9 cellular contexts compared by ENCODE assay signal in genomic region chr2:224957540-224958465, GRCh38.
DNase-seq lines count a peak whose midpoint lies in the region; ATAC-seq and TF ChIP-seq lines count a peak whose summit lies in the region.
"Had no signal": no experiment of that assay in that cellular context is flagged by ENCODE, and none has a peak within 500 bp of the region (broad histone marks: within the 10 kb centered on the region; RNA-seq: fewer than 3 reads in every experiment).

No MANE protein-coding gene starts in this region.

- no peaks in the 10 kb centered on the region for H3K27me3 Mint-ChIP-seq in activated T-cell treated with anti-CD3 and anti-CD28 coated beads, Interleukin-2, amount 50 U/mL, for 72 hours (ENCODE audit: low read depth)
- H3K27me3 Mint-ChIP-seq in activated T-helper 1 cell treated with anti-CD3 and anti-CD28 coated beads, Interleukin-12 subunit alpha, Interleukin-12 subunit beta, Interleukin-2, Interleukin-4 antibody, amounts not matched to agents 30 ng/mL and 10 ng/mL and 1 ng/mL, durations not matched to agents 14 hours and 24 hours and 36 hours (ENCODE audit: insufficient read depth), result no peaks in the 10 kb centered on the region

- peak; percentile 78 to 79 for ATAC-seq in activated T-cell treated with anti-CD3 and anti-CD28 coated beads, Interleukin-2, amount 50 U/mL, for 72 hours (replicated peaks in 1 of 2)
- ATAC-seq in HG02938 (IDR thresholded peaks at IDR 0.05; ENCODE audit: unreplicated experiment), result peak; percentile 94

- H3K4me1 ChIP-seq in transverse colon (peaks cover 0 to 38% (median 8%) of the 10 kb centered on the region in 4 donors), prostate gland (replicated peaks) (no peaks in the 10 kb centered on the region)

- peak overlapping the region; percentile 92 for H3K27ac Mint-ChIP-seq in activated T-cell treated with anti-CD3 and anti-CD28 coated beads, Interleukin-2, amount 50 U/mL, for 72 hours
- peak overlapping the region; percentile 26 for H3K27ac Mint-ChIP-seq in activated T-helper 1 cell treated with anti-CD3 and anti-CD28 coated beads, Interleukin-12 subunit alpha, Interleukin-12 subunit beta, Interleukin-2, Interleukin-4 antibody, amounts not matched to agents 30 ng/mL and 10 ng/mL and 1 ng/mL, durations not matched to agents 14 hours and 24 hours and 36 hours

- H3K36me3 Mint-ChIP-seq in activated T-cell treated with anti-CD3 and anti-CD28 coated beads, Interleukin-2, amount 50 U/mL, for 72 hours (ENCODE audit: insufficient read depth in 2 of 2), result peaks cover 0 to 11% of the 10 kb centered on the region in 2 donors
- H3K36me3 Mint-ChIP-seq in activated T-helper 1 cell treated with anti-CD3 and anti-CD28 coated beads, Interleukin-12 subunit alpha, Interleukin-12 subunit beta, Interleukin-2, Interleukin-4 antibody, amounts not matched to agents 30 ng/mL and 10 ng/mL and 1 ng/mL, durations not matched to agents 14 hours and 24 hours and 36 hours (ENCODE audit: low read depth), result peaks cover 29% of the 10 kb centered on the region

- no peak for TF ChIP-seq EP300 in transverse colon (IDR thresholded peaks at IDR 0.05; ENCODE audit: low read depth)

- TF ChIP-seq POLR2A in transverse colon (IDR thresholded peaks at IDR 0.05), result no peak
- no peak for TF ChIP-seq POLR2A in prostate gland (IDR thresholded peaks at IDR 0.05)

- TF ChIP-seq CTCF in transverse colon (IDR thresholded peaks at IDR 0.05), result no peak
- no peak for TF ChIP-seq CTCF in prostate gland (IDR thresholded peaks at IDR 0.05)

- in situ Hi-C loops in transverse colon (cut with MboI; ENCODE audit: low pct_ligation_motif_present in 1 of 4, low pct_unique_long_range_greater_than_20kb in 1 of 4, low sequenced_read_pairs in 3 of 4), result no loop called here

- H3K4me3 Mint-ChIP-seq in activated T-cell treated with anti-CD3 and anti-CD28 coated beads, Interleukin-2, amount 50 U/mL, for 72 hours, result peak overlapping the region; percentile 32 to 81
- H3K4me3 Mint-ChIP-seq in activated T-helper 1 cell treated with anti-CD3 and anti-CD28 coated beads, Interleukin-12 subunit alpha, Interleukin-12 subunit beta, Interleukin-2, Interleukin-4 antibody, amounts not matched to agents 30 ng/mL and 10 ng/mL and 1 ng/mL, durations not matched to agents 14 hours and 24 hours and 36 hours, result peak overlapping the region; percentile 16

- intact Hi-C loops in activated T-helper 1 cell treated with anti-CD3 and anti-CD28 coated beads, Interleukin-12 subunit alpha, Interleukin-12 subunit beta, Interleukin-2, Interleukin-4 antibody, amounts not matched to agents 30 ng/mL and 10 ng/mL and 1 ng/mL, durations not matched to agents 14 hours and 24 hours and 36 hours (cut with micrococcal nuclease), result loop anchor here (1.0 to 10.0 kb wide), 3 partner anchors 11 to 1467 kb away; no protein-coding TSS in a partner anchor
- intact Hi-C loops in transverse colon (cut with DNase I; ENCODE audit: low total_unique reads) (no loop called here), prostate gland (cut with DNase I) (no loop called here)

- DNase-seq in activated T-cell treated with anti-CD3 and anti-CD28 coated beads, Interleukin-2, amount 50 U/mL, for 72 hours, result no peak
- no peak for DNase-seq in activated T-cell treated with anti-CD3 and anti-CD28 coated beads for 4 hours
- DNase-seq in activated T-helper 1 cell treated with anti-CD3 and anti-CD28 coated beads, Interleukin-12 subunit alpha, Interleukin-12 subunit beta, Interleukin-2, Interleukin-4 antibody, amounts not matched to agents 30 ng/mL and 10 ng/mL and 1 ng/mL, durations not matched to agents 14 hours and 24 hours and 36 hours (ENCODE audit: low spot score), result no peak
- DNase-seq in transverse colon, result no peak
- no peak for DNase-seq in HPDE6-E6E7 (ENCODE audit: extremely low spot score)
- DNase-seq in prostate gland (ENCODE audit: low spot score), result no peak
- no peak for DNase-seq in NCI-H69 (lab: John Stamatoyannopoulos, UW)
- DNase-seq: NCI-H2081 had no signal

- peaks cover 95% of the 10 kb centered on the region for H3K4me1 Mint-ChIP-seq in activated T-cell treated with anti-CD3 and anti-CD28 coated beads, Interleukin-2, amount 50 U/mL, for 72 hours (ENCODE audit: low read depth)
- peaks cover 86% of the 10 kb centered on the region for H3K4me1 Mint-ChIP-seq in activated T-helper 1 cell treated with anti-CD3 and anti-CD28 coated beads, Interleukin-12 subunit alpha, Interleukin-12 subunit beta, Interleukin-2, Interleukin-4 antibody, amounts not matched to agents 30 ng/mL and 10 ng/mL and 1 ng/mL, durations not matched to agents 14 hours and 24 hours and 36 hours (ENCODE audit: low read depth)

- H3K27me3 ChIP-seq in transverse colon (no peaks in the 10 kb centered on the region), prostate gland (replicated peaks; ENCODE audit: insufficient read depth) (no peaks in the 10 kb centered on the region)

- H3K9me3 ChIP-seq in transverse colon (no peaks in the 10 kb centered on the region), prostate gland (no peaks in the 10 kb centered on the region)

- H3K4me3 ChIP-seq in transverse colon (no peak overlapping the region), prostate gland (no peak overlapping the region)

- WGBS in transverse colon (ENCODE audit: low coverage in 1 of 2), 2 donors, result 48 to 60% methylated on average over 7 to 8 of the region's 8 CpGs
- 85% methylated on average over 8 of the region's 8 CpGs for whole genome bisulfite sequencing in prostate gland

- H3K27ac ChIP-seq in transverse colon (peak overlapping the region in 3 of 4 donors; percentile 25 to 67 (median 35)), prostate gland (no peak overlapping the region)

- H3K36me3 ChIP-seq in transverse colon (no peaks in the 10 kb centered on the region), prostate gland (no peaks in the 10 kb centered on the region)

- H3K9me3 Mint-ChIP-seq in activated T-cell treated with anti-CD3 and anti-CD28 coated beads, Interleukin-2, amount 50 U/mL, for 72 hours, result peaks cover 0 to 2% of the 10 kb centered on the region in 2 donors
- H3K9me3 Mint-ChIP-seq in activated T-helper 1 cell treated with anti-CD3 and anti-CD28 coated beads, Interleukin-12 subunit alpha, Interleukin-12 subunit beta, Interleukin-2, Interleukin-4 antibody, amounts not matched to agents 30 ng/mL and 10 ng/mL and 1 ng/mL, durations not matched to agents 14 hours and 24 hours and 36 hours, result no peaks in the 10 kb centered on the region

Comparison
In these comparisons a context has a peak if more than half of its experiments do, and no peak if none do; other contexts are left out.
1. H3K27ac ChIP-seq: peak in transverse colon (3 of 4); none in prostate gland (0 of 2).